In the genomic region with DNA sequence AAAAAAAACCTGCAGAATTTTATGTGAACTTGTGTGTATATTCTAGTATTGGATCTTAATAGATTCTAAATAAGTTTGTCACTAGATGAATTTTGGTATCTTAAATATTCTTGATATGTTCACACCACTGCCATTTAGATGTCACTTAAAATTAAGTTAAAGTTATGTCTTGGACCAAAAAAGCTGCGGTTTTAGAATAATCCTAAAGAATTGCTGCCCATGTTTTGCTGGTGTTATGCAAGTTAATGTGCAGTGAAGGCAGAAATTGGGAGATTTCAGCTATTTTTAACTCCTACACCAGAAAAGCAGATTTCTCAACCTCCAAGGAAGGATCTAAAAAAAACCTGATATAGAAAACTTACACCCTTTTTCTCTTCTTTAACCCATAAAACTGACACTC, we compare ENCODE assay signal across 1 cellular context.
TF ChIP-seq lines count a peak whose summit lies in the region.

No MANE protein-coding gene starts in this region.

TF ChIP-seq in GM23338, 12 proteins besides CTCF, POLR2A, EP300 and RAD21 (continued from another document):
- TF ChIP-seq, protein P1, sequence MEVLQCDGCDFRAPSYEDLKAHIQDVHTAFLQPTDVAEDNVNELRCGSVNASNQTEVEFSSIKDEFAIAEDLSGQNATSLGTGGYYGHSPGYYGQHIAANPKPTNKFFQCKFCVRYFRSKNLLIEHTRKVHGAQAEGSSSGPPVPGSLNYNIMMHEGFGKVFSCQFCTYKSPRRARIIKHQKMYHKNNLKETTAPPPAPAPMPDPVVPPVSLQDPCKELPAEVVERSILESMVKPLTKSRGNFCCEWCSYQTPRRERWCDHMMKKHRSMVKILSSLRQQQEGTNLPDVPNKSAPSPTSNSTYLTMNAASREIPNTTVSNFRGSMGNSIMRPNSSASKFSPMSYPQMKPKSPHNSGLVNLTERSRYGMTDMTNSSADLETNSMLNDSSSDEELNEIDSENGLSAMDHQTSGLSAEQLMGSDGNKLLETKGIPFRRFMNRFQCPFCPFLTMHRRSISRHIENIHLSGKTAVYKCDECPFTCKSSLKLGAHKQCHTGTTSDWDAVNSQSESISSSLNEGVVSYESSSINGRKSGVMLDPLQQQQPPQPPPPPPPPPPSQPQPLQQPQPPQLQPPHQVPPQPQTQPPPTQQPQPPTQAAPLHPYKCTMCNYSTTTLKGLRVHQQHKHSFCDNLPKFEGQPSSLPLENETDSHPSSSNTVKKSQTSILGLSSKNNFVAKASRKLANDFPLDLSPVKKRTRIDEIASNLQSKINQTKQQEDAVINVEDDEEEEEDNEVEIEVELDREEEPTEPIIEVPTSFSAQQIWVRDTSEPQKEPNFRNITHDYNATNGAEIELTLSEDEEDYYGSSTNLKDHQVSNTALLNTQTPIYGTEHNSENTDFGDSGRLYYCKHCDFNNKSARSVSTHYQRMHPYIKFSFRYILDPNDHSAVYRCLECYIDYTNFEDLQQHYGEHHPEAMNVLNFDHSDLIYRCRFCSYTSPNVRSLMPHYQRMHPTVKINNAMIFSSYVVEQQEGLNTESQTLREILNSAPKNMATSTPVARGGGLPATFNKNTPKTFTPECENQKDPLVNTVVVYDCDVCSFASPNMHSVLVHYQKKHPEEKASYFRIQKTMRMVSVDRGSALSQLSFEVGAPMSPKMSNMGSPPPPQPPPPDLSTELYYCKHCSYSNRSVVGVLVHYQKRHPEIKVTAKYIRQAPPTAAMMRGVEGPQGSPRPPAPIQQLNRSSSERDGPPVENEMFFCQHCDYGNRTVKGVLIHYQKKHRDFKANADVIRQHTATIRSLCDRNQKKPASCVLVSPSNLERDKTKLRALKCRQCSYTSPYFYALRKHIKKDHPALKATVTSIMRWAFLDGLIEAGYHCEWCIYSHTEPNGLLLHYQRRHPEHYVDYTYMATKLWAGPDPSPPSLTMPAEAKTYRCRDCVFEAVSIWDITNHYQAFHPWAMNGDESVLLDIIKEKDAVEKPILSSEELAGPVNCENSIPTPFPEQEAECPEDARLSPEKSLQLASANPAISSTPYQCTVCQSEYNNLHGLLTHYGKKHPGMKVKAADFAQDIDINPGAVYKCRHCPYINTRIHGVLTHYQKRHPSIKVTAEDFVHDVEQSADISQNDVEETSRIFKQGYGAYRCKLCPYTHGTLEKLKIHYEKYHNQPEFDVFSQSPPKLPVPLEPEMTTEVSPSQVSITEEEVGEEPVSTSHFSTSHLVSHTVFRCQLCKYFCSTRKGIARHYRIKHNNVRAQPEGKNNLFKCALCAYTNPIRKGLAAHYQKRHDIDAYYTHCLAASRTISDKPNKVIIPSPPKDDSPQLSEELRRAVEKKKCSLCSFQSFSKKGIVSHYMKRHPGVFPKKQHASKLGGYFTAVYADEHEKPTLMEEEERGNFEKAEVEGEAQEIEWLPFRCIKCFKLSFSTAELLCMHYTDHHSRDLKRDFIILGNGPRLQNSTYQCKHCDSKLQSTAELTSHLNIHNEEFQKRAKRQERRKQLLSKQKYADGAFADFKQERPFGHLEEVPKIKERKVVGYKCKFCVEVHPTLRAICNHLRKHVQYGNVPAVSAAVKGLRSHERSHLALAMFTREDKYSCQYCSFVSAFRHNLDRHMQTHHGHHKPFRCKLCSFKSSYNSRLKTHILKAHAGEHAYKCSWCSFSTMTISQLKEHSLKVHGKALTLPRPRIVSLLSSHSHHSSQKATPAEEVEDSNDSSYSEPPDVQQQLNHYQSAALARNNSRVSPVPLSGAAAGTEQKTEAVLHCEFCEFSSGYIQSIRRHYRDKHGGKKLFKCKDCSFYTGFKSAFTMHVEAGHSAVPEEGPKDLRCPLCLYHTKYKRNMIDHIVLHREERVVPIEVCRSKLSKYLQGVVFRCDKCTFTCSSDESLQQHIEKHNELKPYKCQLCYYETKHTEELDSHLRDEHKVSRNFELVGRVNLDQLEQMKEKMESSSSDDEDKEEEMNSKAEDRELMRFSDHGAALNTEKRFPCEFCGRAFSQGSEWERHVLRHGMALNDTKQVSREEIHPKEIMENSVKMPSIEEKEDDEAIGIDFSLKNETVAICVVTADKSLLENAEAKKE (CRISPR knock-in tag; IDR thresholded peaks at IDR 0.05): no peak
- no peak for TF ChIP-seq EZH2phosphoT487 (IDR thresholded peaks at IDR 0.05; ENCODE audit: unreplicated experiment)
- TF ChIP-seq, protein P2, sequence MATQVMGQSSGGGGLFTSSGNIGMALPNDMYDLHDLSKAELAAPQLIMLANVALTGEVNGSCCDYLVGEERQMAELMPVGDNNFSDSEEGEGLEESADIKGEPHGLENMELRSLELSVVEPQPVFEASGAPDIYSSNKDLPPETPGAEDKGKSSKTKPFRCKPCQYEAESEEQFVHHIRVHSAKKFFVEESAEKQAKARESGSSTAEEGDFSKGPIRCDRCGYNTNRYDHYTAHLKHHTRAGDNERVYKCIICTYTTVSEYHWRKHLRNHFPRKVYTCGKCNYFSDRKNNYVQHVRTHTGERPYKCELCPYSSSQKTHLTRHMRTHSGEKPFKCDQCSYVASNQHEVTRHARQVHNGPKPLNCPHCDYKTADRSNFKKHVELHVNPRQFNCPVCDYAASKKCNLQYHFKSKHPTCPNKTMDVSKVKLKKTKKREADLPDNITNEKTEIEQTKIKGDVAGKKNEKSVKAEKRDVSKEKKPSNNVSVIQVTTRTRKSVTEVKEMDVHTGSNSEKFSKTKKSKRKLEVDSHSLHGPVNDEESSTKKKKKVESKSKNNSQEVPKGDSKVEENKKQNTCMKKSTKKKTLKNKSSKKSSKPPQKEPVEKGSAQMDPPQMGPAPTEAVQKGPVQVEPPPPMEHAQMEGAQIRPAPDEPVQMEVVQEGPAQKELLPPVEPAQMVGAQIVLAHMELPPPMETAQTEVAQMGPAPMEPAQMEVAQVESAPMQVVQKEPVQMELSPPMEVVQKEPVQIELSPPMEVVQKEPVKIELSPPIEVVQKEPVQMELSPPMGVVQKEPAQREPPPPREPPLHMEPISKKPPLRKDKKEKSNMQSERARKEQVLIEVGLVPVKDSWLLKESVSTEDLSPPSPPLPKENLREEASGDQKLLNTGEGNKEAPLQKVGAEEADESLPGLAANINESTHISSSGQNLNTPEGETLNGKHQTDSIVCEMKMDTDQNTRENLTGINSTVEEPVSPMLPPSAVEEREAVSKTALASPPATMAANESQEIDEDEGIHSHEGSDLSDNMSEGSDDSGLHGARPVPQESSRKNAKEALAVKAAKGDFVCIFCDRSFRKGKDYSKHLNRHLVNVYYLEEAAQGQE (IDR thresholded peaks at IDR 0.05; ENCODE audit: unreplicated experiment): no peak
- no peak for TF ChIP-seq JUNB (IDR thresholded peaks at IDR 0.05; ENCODE audit: unreplicated experiment)
- no peak for TF ChIP-seq EZH2 (IDR thresholded peaks at IDR 0.05; ENCODE audit: low read depth, unreplicated experiment)
- no peak for TF ChIP-seq POLR2AphosphoS5 (IDR thresholded peaks at IDR 0.05; ENCODE audit: low read depth)
